ENCODE assay signal across 1 cellular context in genomic region chr1:207866471-207867135, GRCh38.
TF ChIP-seq lines count a peak whose summit lies in the region.

No MANE protein-coding gene starts in this region.

TF ChIP-seq in GM12878, 131 proteins besides CTCF, POLR2A, EP300 and RAD21 (continued from another document):
- TF ChIP-seq, protein P1, sequence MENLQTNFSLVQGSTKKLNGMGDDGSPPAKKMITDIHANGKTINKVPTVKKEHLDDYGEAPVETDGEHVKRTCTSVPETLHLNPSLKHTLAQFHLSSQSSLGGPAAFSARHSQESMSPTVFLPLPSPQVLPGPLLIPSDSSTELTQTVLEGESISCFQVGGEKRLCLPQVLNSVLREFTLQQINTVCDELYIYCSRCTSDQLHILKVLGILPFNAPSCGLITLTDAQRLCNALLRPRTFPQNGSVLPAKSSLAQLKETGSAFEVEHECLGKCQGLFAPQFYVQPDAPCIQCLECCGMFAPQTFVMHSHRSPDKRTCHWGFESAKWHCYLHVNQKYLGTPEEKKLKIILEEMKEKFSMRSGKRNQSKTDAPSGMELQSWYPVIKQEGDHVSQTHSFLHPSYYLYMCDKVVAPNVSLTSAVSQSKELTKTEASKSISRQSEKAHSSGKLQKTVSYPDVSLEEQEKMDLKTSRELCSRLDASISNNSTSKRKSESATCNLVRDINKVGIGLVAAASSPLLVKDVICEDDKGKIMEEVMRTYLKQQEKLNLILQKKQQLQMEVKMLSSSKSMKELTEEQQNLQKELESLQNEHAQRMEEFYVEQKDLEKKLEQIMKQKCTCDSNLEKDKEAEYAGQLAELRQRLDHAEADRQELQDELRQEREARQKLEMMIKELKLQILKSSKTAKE (IDR thresholded peaks at IDR 0.05; ENCODE audit: low read depth, poor library complexity, severe bottlenecking) = no peak
- no peak for TF ChIP-seq RB1 (IDR thresholded peaks at IDR 0.05; ENCODE audit: borderline replicate concordance)
- no peak for TF ChIP-seq LARP7 (IDR thresholded peaks at IDR 0.05)
- no peak for TF ChIP-seq NRF1 (conservative IDR thresholded peaks at IDR 0.05; ENCODE audit: low read depth, low read length)
